14 cellular contexts compared by ENCODE assay signal in genomic region chr18:35334821-35335220, GRCh38. TPM values are rescaled to one million over a fixed set of nuclear protein-coding genes. Genes with fewer than 3 reads are reported as not detected.
DNase-seq lines count a peak whose midpoint lies in the region; TF ChIP-seq lines count a peak whose summit lies in the region.
"Had no signal": no experiment of that assay in that cellular context is flagged by ENCODE, and none has a peak within 500 bp of the region (broad histone marks: within the 10 kb centered on the region; RNA-seq: fewer than 3 reads in every experiment).

No MANE protein-coding gene starts in this region.

- H3K36me3 Mint-ChIP-seq in HFFc6 (ENCODE audit: low read depth) (peaks cover 36% of the 10 kb centered on the region), brain (no peaks in the 10 kb centered on the region)

- H3K9me3 Mint-ChIP-seq in HFFc6 (no peaks in the 10 kb centered on the region), brain (no peaks in the 10 kb centered on the region)

- TF ChIP-seq EP300 in suprapubic skin (IDR thresholded peaks at IDR 0.05): no peak

- WGBS in adrenal gland, 4 donors: 77 to 83% (median 80%) methylated on average over 3 of the region's 3 CpGs
- 74% methylated on average over 3 of the region's 3 CpGs for WGBS in suprapubic skin

- H3K27me3 ChIP-seq in adrenal gland: no peaks in the 10 kb centered on the region
- H3K27me3 ChIP-seq in suprapubic skin: no peaks in the 10 kb centered on the region

- TF ChIP-seq POLR2A in adrenal gland (IDR thresholded peaks at IDR 0.05) (no peak), suprapubic skin (IDR thresholded peaks at IDR 0.05) (no peak)

- DNase-seq in AG10803 (ENCODE audit: low read depth): peak; percentile 61
- DNase-seq in HFFc6: peak; percentile 30
- DNase-seq in iris pigment epithelial cell (ENCODE audit: low read depth): peak; percentile 65
- no peak for DNase-seq in adrenal gland
- DNase-seq in suprapubic skin (ENCODE audit: low spot score in 2 of 2): no peak
- no peak for DNase-seq in foreskin melanocyte
- DNase-seq in T-helper 2 cell: no peak
- DNase-seq: activated gamma-delta T cell treated with Interleukin-2 at 50 U/mL for 16 hours; AML-193; central memory CD4-positive, alpha-beta T cell; effector memory CD4-positive, alpha-beta T cell; glutamatergic neuron; NCI-H446 had no signal

- H3K4me3 Mint-ChIP-seq in HFFc6 (no peak overlapping the region), brain (no peak overlapping the region)

- peak overlapping the region; percentile 40 for H3K27ac Mint-ChIP-seq in HFFc6
- peak overlapping the region in 3 of 5 experiments; percentile 17 to 26 (median 20) for H3K27ac Mint-ChIP-seq in brain

- H3K4me3 ChIP-seq in AG10803 (ENCODE audit: low read length) (no peak overlapping the region), adrenal gland (no peak overlapping the region), suprapubic skin (no peak overlapping the region)

- H3K36me3 ChIP-seq in adrenal gland (replicated peaks in 1 of 2) (peaks cover 0 to 75% of the 10 kb centered on the region in 2 donors), suprapubic skin (peaks cover 75% of the 10 kb centered on the region)

- H3K27me3 Mint-ChIP-seq in HFFc6 (ENCODE audit: insufficient read depth) (no peaks in the 10 kb centered on the region; the same call in 1 of the 2 replicates), brain (no peaks in the 10 kb centered on the region)

- H3K4me1 Mint-ChIP-seq in HFFc6 (ENCODE audit: low read depth): peaks cover 13% of the 10 kb centered on the region
- peaks cover 21% of the 10 kb centered on the region for H3K4me1 Mint-ChIP-seq in brain

- TF ChIP-seq CTCF in AG10803 (conservative IDR thresholded peaks at IDR 0.05; ENCODE audit: low read length) (no peak), HFFc6 (IDR thresholded peaks at IDR 0.05) (no peak), brain (conservative IDR thresholded peaks at IDR 0.05) (no peak), adrenal gland (IDR thresholded peaks at IDR 0.05) (no peak), suprapubic skin (IDR thresholded peaks at IDR 0.05) (no peak)

- H3K4me1 ChIP-seq in adrenal gland (replicated peaks in 1 of 2): peaks cover 0 to 4% of the 10 kb centered on the region in 2 donors
- no peaks in the 10 kb centered on the region for H3K4me1 ChIP-seq in suprapubic skin

- intact Hi-C loops in adrenal gland (cut with DNase I): no loop called here

- H3K9me3 ChIP-seq in adrenal gland (replicated peaks in 1 of 3) (no peaks in the 10 kb centered on the region), suprapubic skin (no peaks in the 10 kb centered on the region)

- H3K27ac ChIP-seq in adrenal gland (no peak overlapping the region), suprapubic skin (no peak overlapping the region)

RNA-seq across cellular contexts. Expression of gene ZNF24, which starts 9.4 kb away (rescaled TPM):
- 10 to 100 TPM; 34.4 to 40.0 (median 36.1) TPM for total RNA-seq in HFFc6 (2021; fragmentation: NEBNext Ultra II Directional; extraction: Animal tissue kit (Norgen Biotek cat#: 25700))
- 18.3 TPM for polyA plus RNA-seq in brain (ENCODE audit: insufficient read depth, low read depth, low replicate concordance)
- 10 to 100 TPM; 25.6 to 75.6 (median 49.0) TPM for total RNA-seq in adrenal gland
- 10 to 100 TPM; 16.3 to 46.2 (median 28.1) TPM for polyA plus RNA-seq in adrenal gland
- total RNA-seq in suprapubic skin: 10 to 100 TPM; 28.9 to 46.4 (median 37.4) TPM

RNA-seq across cellular contexts. Expression of gene ZNF396, which starts 42.3 kb away (rescaled TPM):
- total RNA-seq in HFFc6 (2021; fragmentation: NEBNext Ultra II Directional; extraction: Animal tissue kit (Norgen Biotek cat#: 25700)): under 1 TPM; 0.26 to 0.66 (median 0.55) TPM
- polyA plus RNA-seq in brain (ENCODE audit: insufficient read depth, low read depth, low replicate concordance): 1.3 TPM
- total RNA-seq in adrenal gland: 1 to 10 TPM in 7 of 8 donors, under 1 TPM in 1; 0.61 to 9.9 (median 4.5) TPM
- polyA plus RNA-seq in adrenal gland: 1 to 10 TPM; 2.5 to 3.8 (median 3.3) TPM
- 1 to 10 TPM in 3 of 4 donors, under 1 TPM in 1; 0.98 to 2.5 (median 1.3) TPM for total RNA-seq in suprapubic skin

RNA-seq across cellular contexts. Expression of gene ZSCAN30, which starts 44.8 kb away (rescaled TPM):
- total RNA-seq in HFFc6 (2021; fragmentation: NEBNext Ultra II Directional; extraction: Animal tissue kit (Norgen Biotek cat#: 25700)): 10 to 100 TPM; 10.9 to 16.1 (median 14.7) TPM
- polyA plus RNA-seq in brain (ENCODE audit: insufficient read depth, low read depth, low replicate concordance): 11.9 TPM
- 10 to 100 TPM; 16.0 to 25.6 (median 21.6) TPM for total RNA-seq in adrenal gland
- polyA plus RNA-seq in adrenal gland: 10 to 100 TPM; 16.4 to 30.1 (median 22.2) TPM
- 10 to 100 TPM in 2 of 4 donors, 1 to 10 TPM in 2; 9.6 to 25.2 (median 10.7) TPM for total RNA-seq in suprapubic skin

Comparison
In these comparisons a context has a peak if more than half of its experiments do, and no peak if none do; other contexts are left out.
1. DNase-seq: peak in AG10803 (single experiment), HFFc6 (single experiment) and iris pigment epithelial cell (single experiment); none in adrenal gland (0 of 7), suprapubic skin (0 of 2), foreskin melanocyte (single experiment) and T-helper 2 cell (0 of 5).